ENCODE assay signal across 17 cellular contexts in the genomic region with DNA sequence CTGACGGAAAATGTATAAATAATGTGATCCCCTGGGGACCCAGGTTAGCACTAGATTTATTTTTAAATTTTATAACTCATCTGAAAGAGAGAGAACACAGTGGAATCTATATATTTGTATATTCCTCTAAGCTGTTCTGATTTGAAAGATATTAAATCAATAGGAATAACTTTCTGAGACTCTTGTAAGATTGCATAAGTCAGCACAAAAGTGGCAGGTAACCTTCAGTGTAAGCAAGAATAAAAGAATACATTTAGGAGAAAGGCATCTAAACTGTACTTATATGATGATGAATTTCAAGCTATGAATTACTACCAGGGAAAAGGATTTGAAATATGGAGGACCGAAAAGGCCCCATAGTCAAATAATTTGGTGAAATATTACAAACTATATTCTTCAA.
DNase-seq lines count a peak whose midpoint lies in the region; ATAC-seq and TF ChIP-seq lines count a peak whose summit lies in the region.
"Had no signal": no experiment of that assay in that cellular context is flagged by ENCODE, and none has a peak within 500 bp of the region (broad histone marks: within the 10 kb centered on the region; RNA-seq: fewer than 3 reads in every experiment).

No MANE protein-coding gene starts in this region.

- H3K79me1 ChIP-seq in IMR-90 (ENCODE audit: low read depth in 1 of 2, low read length in 2 of 2): no peaks in the 10 kb centered on the region

- no peak for TF ChIP-seq RAD21 in IMR-90 (IDR thresholded peaks at IDR 0.05; ENCODE audit: low read length)

- H2BK120ac ChIP-seq in IMR-90 (ENCODE audit: low read depth, low read length): no peak overlapping the region

- H3K4me1 ChIP-seq in BLaER1 (peaks cover 44% of the 10 kb centered on the region), IMR-90 (ENCODE audit: control insufficient read depth, insufficient read depth, low read length) (peaks cover 6% of the 10 kb centered on the region), thyroid gland (peaks cover 0 to 6% of the 10 kb centered on the region in 2 donors)
- H3K4me1 ChIP-seq: Caco-2 had no signal

- in situ Hi-C loops in IMR-90 (cut with MboI; ENCODE audit: low sequenced_read_pairs): no loop called here

- no peak overlapping the region for H3K23ac ChIP-seq in IMR-90 (ENCODE audit: low read depth, low read length)

- H3K36me3 Mint-ChIP-seq in natural killer cell treated with Interleukin-12 subunit alpha and Interleukin-12 subunit beta and Interleukin-15 and Interleukin-18, amount 100 ng/mL, for 72 hours: peaks cover 45% of the 10 kb centered on the region
- H3K36me3 Mint-ChIP-seq in natural killer cell: peaks cover 21% of the 10 kb centered on the region
- H3K36me3 Mint-ChIP-seq: CD8-positive, alpha-beta T cell had no signal

- H2AK5ac ChIP-seq in IMR-90 (ENCODE audit: low read depth, low read length): no peak overlapping the region

- intact Hi-C loops in natural killer cell (cut with micrococcal nuclease): no loop called here
- intact Hi-C loops in IMR-90 (cut with micrococcal nuclease): no loop called here
- intact Hi-C loops in thyroid gland (cut with DNase I): no loop called here

- POLR2A ChIA-PET in IMR-90 (lab: Charles Lee; ENCODE audit: unreplicated experiment): no interaction called here

- WGBS in IMR-90 (ENCODE audit: extremely low coverage in 2 of 2, insufficient read length in 1 of 2), 2 experiments: no CpG with 5 or more reads among the region's 2 CpGs
- 87 to 91% methylated on average over 2 of the region's 2 CpGs for WGBS in thyroid gland, 2 donors

- H3K9me3 ChIP-seq in BLaER1 (peaks cover 16% of the 10 kb centered on the region), IMR-90 (ENCODE audit: control insufficient read depth, insufficient read depth, low read length) (peaks cover 7% of the 10 kb centered on the region), thyroid gland (no peaks in the 10 kb centered on the region)
- H3K9me3 ChIP-seq: Caco-2 had no signal

- no peak for DNase-seq in natural killer cell treated with Interleukin-12 subunit alpha and Interleukin-12 subunit beta and Interleukin-15 and Interleukin-18, amount 100 ng/mL, for 72 hours (ENCODE audit: low spot score)
- DNase-seq in natural killer cell (no peak), IMR-90 (no peak), thyroid gland (no peak), OCI-M1 (lab: John Stamatoyannopoulos, UW) (no peak)
- DNase-seq in central memory CD4-positive, alpha-beta T cell: no peak
- DNase-seq: 8988T; AML-193; Caco-2; Calu3; CD4-positive, alpha-beta T cell; CD8-positive, alpha-beta T cell; DMS79 treated with DMSO at 0.1 percent for 48 hours; GF-D8 had no signal

- no TSS peak for BruUV-seq in IMR-90 (replicated peaks; lab: Mats Ljungman, UMichigan)

- H2BK5ac ChIP-seq in IMR-90 (ENCODE audit: low read depth, low read length, poor library complexity, severe bottlenecking): no peak overlapping the region

- CTCF ChIA-PET in IMR-90 (lab: Yijun Ruan, JAX): interaction anchor here (1.0 kb wide), 1 partner anchor 11 kb away, joined by 3 read pairs; no protein-coding TSS in a partner anchor

- H4K8ac ChIP-seq in IMR-90 (ENCODE audit: low read depth in 2 of 2, low read length in 2 of 2): no peak overlapping the region

- no peak overlapping the region for H3K14ac ChIP-seq in IMR-90 (replicated peaks; ENCODE audit: low read depth, low read length)

- no peak overlapping the region for H4K5ac ChIP-seq in IMR-90 (ENCODE audit: low read depth, low read length)

- dilution Hi-C loops in IMR-90 (cut with HindIII; ENCODE audit: low sequenced_read_pairs, unreplicated experiment): no loop called here

- H3K36me3 ChIP-seq in BLaER1 (no peaks in the 10 kb centered on the region), IMR-90 (ENCODE audit: control insufficient read depth, insufficient read depth, low read length) (peaks cover 3% of the 10 kb centered on the region), thyroid gland (no peaks in the 10 kb centered on the region)

- H3K27ac Mint-ChIP-seq in natural killer cell treated with Interleukin-12 subunit alpha and Interleukin-12 subunit beta and Interleukin-15 and Interleukin-18, amount 100 ng/mL, for 72 hours: peak overlapping the region; percentile 81 to 97
- H3K27ac Mint-ChIP-seq in natural killer cell: no peak overlapping the region
- H3K27ac Mint-ChIP-seq: B cell; CD4-positive, alpha-beta T cell; CD8-positive, alpha-beta T cell had no signal

- H3K9me1 ChIP-seq in IMR-90 (ENCODE audit: insufficient read depth, low read length): no peaks in the 10 kb centered on the region; the same call in 1 of the 2 replicates

- no peak overlapping the region for H3K4me3 ChIP-seq in BLaER1
- H3K4me3 ChIP-seq in IMR-90 (ENCODE audit: insufficient read depth, low read depth, low read length): no peak overlapping the region
- H3K4me3 ChIP-seq in thyroid gland (replicated peaks in 1 of 3): no peak overlapping the region

- ATAC-seq in natural killer cell treated with Interleukin-12 subunit alpha and Interleukin-12 subunit beta and Interleukin-15 and Interleukin-18, amount 100 ng/mL, for 72 hours: no peak
- ATAC-seq in natural killer cell: no peak
- no peak for ATAC-seq in IMR-90 (ENCODE audit: low read depth)
- ATAC-seq: CD8-positive, alpha-beta T cell had no signal

- H2AFZ ChIP-seq in IMR-90 (replicated peaks; ENCODE audit: low read length, poor library complexity): no peak overlapping the region

- TF ChIP-seq POLR2A in IMR-90 (IDR thresholded peaks at IDR 0.05; ENCODE audit: low read depth, low read length) (no peak), thyroid gland (IDR thresholded peaks at IDR 0.05) (no peak)

- H3K27ac ChIP-seq in BLaER1: no peak overlapping the region
- no peak overlapping the region for H3K27ac ChIP-seq in IMR-90 (ENCODE audit: insufficient read depth, low read length)
- H3K27ac ChIP-seq in thyroid gland: no peak overlapping the region
- H3K27ac ChIP-seq: C4-2B had no signal

- no peak overlapping the region for H3K4me3 Mint-ChIP-seq in natural killer cell treated with Interleukin-12 subunit alpha and Interleukin-12 subunit beta and Interleukin-15 and Interleukin-18, amount 100 ng/mL, for 72 hours
- H3K4me3 Mint-ChIP-seq in natural killer cell: no peak overlapping the region
- H3K4me3 Mint-ChIP-seq: B cell; CD4-positive, alpha-beta T cell; CD8-positive, alpha-beta T cell had no signal

- H4K91ac ChIP-seq in IMR-90 (ENCODE audit: insufficient read depth, low read depth, low read length): no peak overlapping the region

- no peak overlapping the region for H2AK9ac ChIP-seq in IMR-90 (replicated peaks; ENCODE audit: low read depth, low read length, poor library complexity)

- TF ChIP-seq CTCF in natural killer cell (IDR thresholded peaks at IDR 0.05) (no peak), IMR-90 (conservative IDR thresholded peaks at IDR 0.05; ENCODE audit: low read depth, low read length) (no peak), thyroid gland (IDR thresholded peaks at IDR 0.05) (no peak)

- no peaks in the 10 kb centered on the region for H4K20me1 ChIP-seq in BLaER1
- H4K20me1 ChIP-seq in IMR-90 (ENCODE audit: insufficient read depth, low read length): no peaks in the 10 kb centered on the region

- H3K9ac ChIP-seq in BLaER1: no peak overlapping the region
- H3K9ac ChIP-seq in IMR-90 (ENCODE audit: low read depth, low read length): no peak overlapping the region

- H2BK20ac ChIP-seq in IMR-90 (ENCODE audit: low read depth, low read length): no peak overlapping the region

- no peak overlapping the region for H3K56ac ChIP-seq in IMR-90 (ENCODE audit: extremely low read depth, insufficient read depth, low read length)

- peaks cover 75 to 77% of the 10 kb centered on the region in 2 donors for H3K4me1 Mint-ChIP-seq in natural killer cell treated with Interleukin-12 subunit alpha and Interleukin-12 subunit beta and Interleukin-15 and Interleukin-18, amount 100 ng/mL, for 72 hours (ENCODE audit: low read depth in 2 of 2)
- peaks cover 49 to 51% of the 10 kb centered on the region in 2 donors for H3K4me1 Mint-ChIP-seq in natural killer cell

- H3K27me3 ChIP-seq in BLaER1 (no peaks in the 10 kb centered on the region), IMR-90 (ENCODE audit: control insufficient read depth, insufficient read depth, low read length) (no peaks in the 10 kb centered on the region), thyroid gland (no peaks in the 10 kb centered on the region)

- H3K4me2 ChIP-seq in BLaER1: peak overlapping the region; percentile 62
- H3K4me2 ChIP-seq in IMR-90 (ENCODE audit: low read depth, low read length): no peak overlapping the region

- no peaks in the 10 kb centered on the region for H3K27me3 Mint-ChIP-seq in natural killer cell treated with Interleukin-12 subunit alpha and Interleukin-12 subunit beta and Interleukin-15 and Interleukin-18, amount 100 ng/mL, for 72 hours
- no peaks in the 10 kb centered on the region for H3K27me3 Mint-ChIP-seq in natural killer cell (ENCODE audit: low read depth in 2 of 2)
- H3K27me3 Mint-ChIP-seq: CD4-positive, alpha-beta T cell had no signal

- H3K9me3 Mint-ChIP-seq in natural killer cell treated with Interleukin-12 subunit alpha and Interleukin-12 subunit beta and Interleukin-15 and Interleukin-18, amount 100 ng/mL, for 72 hours: peaks cover 20% of the 10 kb centered on the region
- no peaks in the 10 kb centered on the region for H3K9me3 Mint-ChIP-seq in natural killer cell

- H3K18ac ChIP-seq in IMR-90 (ENCODE audit: low read depth, low read length): no peak overlapping the region

- H3K4ac ChIP-seq in IMR-90 (ENCODE audit: low read depth, low read length): no peak overlapping the region

- H2BK15ac ChIP-seq in IMR-90 (ENCODE audit: low read depth, low read length): no peak overlapping the region

TF ChIP-seq in IMR-90, 13 proteins besides CTCF, POLR2A, EP300 and RAD21:
- TF ChIP-seq MAFK (IDR thresholded peaks at IDR 0.05; ENCODE audit: low read depth, low read length) (peak; percentile 59; the same call in 1 of the 2 replicates), MAZ (IDR thresholded peaks at IDR 0.05; ENCODE audit: borderline replicate concordance, low read depth, low read length) (no peak)

Comparison
In these comparisons a context has a peak if more than half of its experiments do, and no peak if none do; other contexts are left out.
1. H3K27ac Mint-ChIP-seq: peak in natural killer cell treated with Interleukin-12 subunit alpha and Interleukin-12 subunit beta and Interleukin-15 and Interleukin-18, amount 100 ng/mL, for 72 hours (2 of 2); none in natural killer cell (0 of 2).